8 cellular contexts compared by ENCODE assay signal in the genomic region with DNA sequence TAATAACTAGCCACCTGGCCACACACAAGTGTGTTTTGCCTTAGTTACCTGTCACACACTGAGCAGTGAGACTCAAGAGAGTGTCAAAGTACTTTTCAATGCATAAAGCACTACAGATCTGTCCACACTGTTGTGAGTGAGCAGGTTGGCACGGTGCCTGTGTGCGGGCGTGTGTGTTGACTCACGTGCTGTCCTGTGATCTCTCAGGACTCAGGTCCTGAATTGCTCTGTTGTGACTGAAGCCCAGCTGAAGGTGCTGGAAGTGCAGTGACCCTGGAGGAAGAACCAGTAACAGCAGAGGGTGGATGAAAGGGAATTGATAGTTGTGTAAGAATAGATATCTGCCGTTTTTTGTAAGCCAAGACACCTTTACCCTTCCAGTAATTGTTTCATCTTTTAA. TPM values are rescaled to one million over a fixed set of nuclear protein-coding genes. Genes with fewer than 3 reads are reported as not detected.
DNase-seq lines count a peak whose midpoint lies in the region; TF ChIP-seq lines count a peak whose summit lies in the region.

No MANE protein-coding gene starts in this region.

- H3K4me3 ChIP-seq in astrocyte of the spinal cord (ENCODE audit: low read depth, low read length) = no peak overlapping the region

- DNase-seq in DMS153 treated with DMSO at 0.1 percent for 48 hours (lab: John Stamatoyannopoulos, UW; ENCODE audit: unreplicated experiment) = peak; percentile 68
- DNase-seq in NCI-H1105 treated with DMSO at 0.1 percent for 48 hours (lab: John Stamatoyannopoulos, UW) = peak; percentile 75
- DNase-seq in astrocyte of the spinal cord (ENCODE audit: low read depth, low spot score) = peak; percentile 22
- peak; percentile 43 for DNase-seq in myocyte (ENCODE audit: low read depth)
- no peak for DNase-seq in GM13976 (ENCODE audit: low spot score)
- no peak for DNase-seq in NCI-H2171 treated with DMSO at 0.1 percent for 48 hours (lab: John Stamatoyannopoulos, UW)
- DNase-seq in effector CD4-positive, alpha-beta T cell = no peak
- DNase-seq in NCI-H524 treated with DMSO at 0.1 percent for 48 hours (lab: John Stamatoyannopoulos, UW) = no peak

- in situ Hi-C loops in astrocyte of the spinal cord (cut with HindIII; ENCODE audit: low sequenced_read_pairs) (no loop called here), GM13976 (cut with MboI; ENCODE audit: low sequenced_read_pairs, unreplicated experiment) (no loop called here)

- TF ChIP-seq CTCF in astrocyte of the spinal cord (IDR thresholded peaks at IDR 0.05; ENCODE audit: low read depth, low read length) = no peak
- TF ChIP-seq CTCF in GM13976 (IDR thresholded peaks at IDR 0.05; ENCODE audit: borderline replicate concordance, control extremely low read depth, extremely low read depth, insufficient read depth, missing control alignments) = no peak

RNA-seq across cellular contexts. Expression of gene SLC16A10, which starts 18.3 kb away (rescaled TPM):
- 1.9 and 5.7 TPM in 2 replicates for total RNA-seq in myocyte
- 0.25 TPM for polyA plus RNA-seq in myocyte (2012)

Comparison
In these comparisons a context has a peak if more than half of its experiments do, and no peak if none do; other contexts are left out.
1. DNase-seq: peak in DMS153 treated with DMSO at 0.1 percent for 48 hours (single experiment), NCI-H1105 treated with DMSO at 0.1 percent for 48 hours (single experiment), astrocyte of the spinal cord (single experiment) and myocyte (single experiment); none in GM13976 (single experiment), NCI-H2171 treated with DMSO at 0.1 percent for 48 hours (single experiment), effector CD4-positive, alpha-beta T cell (single experiment) and NCI-H524 treated with DMSO at 0.1 percent for 48 hours (single experiment).